Comparison of ENCODE assay signal across 15 cellular contexts in genomic region chr10:17850526-17850925, GRCh38. TPM values are rescaled to one million over a fixed set of nuclear protein-coding genes. Genes with fewer than 3 reads are reported as not detected.
"Had no signal": no experiment of that assay in that cellular context is flagged by ENCODE, and none has a peak within 500 bp of the region (broad histone marks: within the 10 kb centered on the region; RNA-seq: fewer than 3 reads in every experiment).

No MANE protein-coding gene starts in this region.

- ATAC-seq: activated naive CD4-positive, alpha-beta T cell treated with anti-CD3 and anti-CD28 coated beads, Interleukin-2, amount 50 U/mL, for 72 hours; activated T-cell treated with anti-CD3 and anti-CD28 coated beads, Interleukin-2, amount 50 U/mL, for 4 hours; body of pancreas; pancreas; upper lobe of right lung had no signal

- H3K4me3 Mint-ChIP-seq: activated CD4-positive, alpha-beta memory T cell treated with anti-CD3 and anti-CD28 coated beads for 36 hours; activated T-cell treated with anti-CD3 and anti-CD28 coated beads, Interleukin-2, amount 50 U/mL, for 4 hours; central memory CD8-positive, alpha-beta T cell; mesothelial cell of epicardium had no signal

- DNase-seq: activated CD4-positive, alpha-beta memory T cell treated with anti-CD3 and anti-CD28 coated beads for 36 hours; activated effector memory CD4-positive, alpha-beta T cell treated with anti-CD3 and anti-CD28 coated beads, Interleukin-2, amount 50 U/mL, for 16 hours; activated T-cell treated with anti-CD3 and anti-CD28 coated beads, Interleukin-2, amount 50 U/mL, for 4 hours; amniotic stem cell; body of pancreas; cortex of kidney; kidney; left ventricle myocardium inferior; pancreas; stimulated activated CD4-positive, alpha-beta T cell treated with anti-CD3 and anti-CD28 coated beads, Interleukin-2, amount 100 ng/mL, for 48 hours; stimulated activated naive CD4-positive, alpha-beta T cell treated with Interleukin-2 at 50 U/mL for 16 hours; upper lobe of right lung had no signal

- H3K27ac Mint-ChIP-seq: activated CD4-positive, alpha-beta memory T cell treated with anti-CD3 and anti-CD28 coated beads for 36 hours; activated naive CD4-positive, alpha-beta T cell treated with anti-CD3 and anti-CD28 coated beads, Interleukin-2, amount 50 U/mL, for 72 hours; mesothelial cell of epicardium had no signal

- H3K4me1 Mint-ChIP-seq: central memory CD8-positive, alpha-beta T cell had no signal

- H3K36me3 Mint-ChIP-seq: activated CD4-positive, alpha-beta memory T cell treated with anti-CD3 and anti-CD28 coated beads for 36 hours; activated naive CD4-positive, alpha-beta T cell treated with anti-CD3 and anti-CD28 coated beads, Interleukin-2, amount 50 U/mL, for 72 hours; mesothelial cell of epicardium had no signal

- H3K9me3 Mint-ChIP-seq: activated naive CD4-positive, alpha-beta T cell treated with anti-CD3 and anti-CD28 coated beads, Interleukin-2, amount 50 U/mL, for 72 hours; activated T-cell treated with anti-CD3 and anti-CD28 coated beads, Interleukin-2, amount 50 U/mL, for 4 hours; mesothelial cell of epicardium had no signal

RNA-seq across cellular contexts. Expression of gene MRC1, which starts 41.4 kb away (rescaled TPM):
- total RNA-seq: activated naive CD4-positive, alpha-beta T cell treated with anti-CD3 and anti-CD28 coated beads, Interleukin-2, amount 50 U/mL, for 72 hours; mesothelial cell of epicardium had no signal
